ENCODE assay signal across 24 cellular contexts in the genomic region with DNA sequence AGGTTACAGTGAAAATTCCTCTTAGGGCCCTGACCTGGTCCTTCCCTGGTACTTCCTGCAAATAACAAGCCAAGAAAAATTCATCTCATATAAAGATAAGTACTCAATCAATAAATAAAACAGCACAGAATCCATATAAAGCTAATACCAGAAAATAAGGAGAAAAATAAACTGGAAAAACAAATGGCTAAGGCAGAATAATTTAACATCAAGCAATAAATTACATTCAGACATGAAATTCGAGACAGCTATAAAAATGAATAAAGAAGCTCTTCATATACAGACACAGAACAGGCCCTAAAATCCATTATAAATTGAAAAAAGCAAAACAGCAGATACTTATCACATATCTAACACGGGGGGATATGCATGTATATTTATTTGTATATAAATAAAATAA.
"Had no signal": no experiment of that assay in that cellular context is flagged by ENCODE, and none has a peak within 500 bp of the region (broad histone marks: within the 10 kb centered on the region; RNA-seq: fewer than 3 reads in every experiment).

No MANE protein-coding gene starts in this region.

- H3K9me3 ChIP-seq: esophagus muscularis mucosa, esophagus squamous epithelium, gastrocnemius medialis, gastroesophageal sphincter, heart left ventricle, heart right ventricle had no signal

- DNase-seq: cortex of kidney; dermis blood vessel endothelial cell; dorsolateral prefrontal cortex; effector CD4-positive, alpha-beta T cell; effector CD8-positive, alpha-beta T cell; effector memory CD4-positive, alpha-beta T cell; effector memory CD8-positive, alpha-beta T cell; endodermal cell; erythroblast; esophagus squamous epithelium; foreskin fibroblast; foreskin keratinocyte; foreskin melanocyte; gastrocnemius medialis; glutamatergic neuron; head of caudate nucleus; heart left ventricle; heart right ventricle; hippocampal formation had no signal

- H3K4me1 ChIP-seq: esophagus muscularis mucosa, esophagus squamous epithelium, foreskin keratinocyte, gastrocnemius medialis, gastroesophageal sphincter, heart right ventricle had no signal

- H3K4me3 ChIP-seq: coronary artery, dorsolateral prefrontal cortex, esophagus muscularis mucosa, esophagus squamous epithelium, gastrocnemius medialis, gastroesophageal sphincter, heart left ventricle, heart right ventricle, hepatocyte had no signal

- H3K36me3 ChIP-seq: esophagus muscularis mucosa, esophagus squamous epithelium, gastrocnemius medialis, gastroesophageal sphincter, heart left ventricle, heart right ventricle had no signal

- H3K27ac ChIP-seq: coronary artery, dorsolateral prefrontal cortex, epithelial cell of prostate, esophagus muscularis mucosa, esophagus squamous epithelium, foreskin keratinocyte, gastrocnemius medialis, gastroesophageal sphincter, heart left ventricle, heart right ventricle, hepatocyte had no signal
